In the genomic region with DNA sequence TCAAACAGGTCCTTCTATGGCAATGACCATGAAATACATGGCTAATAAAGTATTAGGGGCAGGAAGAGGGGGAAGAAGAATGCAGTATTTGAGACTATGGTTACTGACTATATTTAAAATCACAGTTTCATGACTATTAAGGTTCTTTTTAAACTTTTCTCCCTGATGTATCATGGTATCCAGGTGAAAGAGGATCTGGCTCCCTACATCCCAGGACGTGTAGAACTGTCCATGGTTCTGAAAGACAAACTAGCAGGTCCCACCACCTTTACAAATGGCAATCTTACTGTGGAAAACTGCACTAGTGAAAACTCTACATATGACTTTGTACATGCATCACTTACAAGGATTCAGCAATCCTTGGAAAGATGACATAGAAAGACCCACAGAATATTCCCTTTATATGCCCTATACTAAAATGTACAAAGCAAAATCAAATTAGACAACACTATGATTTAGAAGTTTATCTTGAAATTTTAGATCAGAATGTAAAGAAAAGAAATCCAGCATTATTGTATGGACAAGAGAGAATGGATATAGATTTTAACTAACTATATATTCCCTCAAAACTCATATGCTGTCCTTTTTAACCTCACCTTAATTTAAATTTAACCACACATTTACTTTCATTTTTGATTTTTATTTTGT, we compare ENCODE assay signal across 1 cellular context.
TF ChIP-seq lines count a peak whose summit lies in the region.

No MANE protein-coding gene starts in this region.

TF ChIP-seq in HepG2, 621 proteins besides CTCF, POLR2A, EP300 and RAD21 (continued from another document and continues in another):
- TF ChIP-seq, protein P1, sequence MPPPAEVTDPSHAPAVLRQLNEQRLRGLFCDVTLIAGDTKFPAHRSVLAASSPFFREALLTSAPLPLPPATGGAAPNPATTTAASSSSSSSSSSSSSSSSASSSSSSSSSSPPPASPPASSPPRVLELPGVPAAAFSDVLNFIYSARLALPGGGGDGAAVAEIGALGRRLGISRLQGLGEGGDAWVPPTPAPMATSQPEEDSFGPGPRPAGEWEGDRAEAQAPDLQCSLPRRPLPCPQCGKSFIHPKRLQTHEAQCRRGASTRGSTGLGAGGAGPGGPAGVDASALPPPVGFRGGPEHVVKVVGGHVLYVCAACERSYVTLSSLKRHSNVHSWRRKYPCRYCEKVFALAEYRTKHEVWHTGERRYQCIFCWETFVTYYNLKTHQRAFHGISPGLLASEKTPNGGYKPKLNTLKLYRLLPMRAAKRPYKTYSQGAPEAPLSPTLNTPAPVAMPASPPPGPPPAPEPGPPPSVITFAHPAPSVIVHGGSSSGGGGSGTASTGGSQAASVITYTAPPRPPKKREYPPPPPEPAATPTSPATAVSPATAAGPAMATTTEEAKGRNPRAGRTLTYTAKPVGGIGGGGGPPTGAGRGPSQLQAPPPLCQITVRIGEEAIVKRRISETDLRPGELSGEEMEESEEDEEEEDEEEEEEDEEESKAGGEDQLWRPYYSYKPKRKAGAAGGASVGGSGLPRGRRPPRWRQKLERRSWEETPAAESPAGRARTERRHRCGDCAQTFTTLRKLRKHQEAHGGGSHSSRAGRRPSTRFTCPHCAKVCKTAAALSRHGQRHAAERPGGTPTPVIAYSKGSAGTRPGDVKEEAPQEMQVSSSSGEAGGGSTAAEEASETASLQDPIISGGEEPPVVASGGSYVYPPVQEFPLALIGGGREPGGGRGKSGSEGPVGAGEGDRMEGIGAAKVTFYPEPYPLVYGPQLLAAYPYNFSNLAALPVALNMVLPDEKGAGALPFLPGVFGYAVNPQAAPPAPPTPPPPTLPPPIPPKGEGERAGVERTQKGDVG (CRISPR knock-in tag; IDR thresholded peaks at IDR 0.05; ENCODE audit: borderline replicate concordance): no peak
- no peak for TF ChIP-seq ZNF570 (CRISPR knock-in tag; IDR thresholded peaks at IDR 0.05; ENCODE audit: borderline replicate concordance)
- TF ChIP-seq, protein P2, sequence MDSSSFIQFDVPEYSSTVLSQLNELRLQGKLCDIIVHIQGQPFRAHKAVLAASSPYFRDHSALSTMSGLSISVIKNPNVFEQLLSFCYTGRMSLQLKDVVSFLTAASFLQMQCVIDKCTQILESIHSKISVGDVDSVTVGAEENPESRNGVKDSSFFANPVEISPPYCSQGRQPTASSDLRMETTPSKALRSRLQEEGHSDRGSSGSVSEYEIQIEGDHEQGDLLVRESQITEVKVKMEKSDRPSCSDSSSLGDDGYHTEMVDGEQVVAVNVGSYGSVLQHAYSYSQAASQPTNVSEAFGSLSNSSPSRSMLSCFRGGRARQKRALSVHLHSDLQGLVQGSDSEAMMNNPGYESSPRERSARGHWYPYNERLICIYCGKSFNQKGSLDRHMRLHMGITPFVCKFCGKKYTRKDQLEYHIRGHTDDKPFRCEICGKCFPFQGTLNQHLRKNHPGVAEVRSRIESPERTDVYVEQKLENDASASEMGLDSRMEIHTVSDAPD (CRISPR knock-in tag; IDR thresholded peaks at IDR 0.05): no peak
- no peak for TF ChIP-seq ZNF235 (CRISPR knock-in tag; IDR thresholded peaks at IDR 0.05; ENCODE audit: borderline replicate concordance)
- no peak for TF ChIP-seq IKZF4 (CRISPR knock-in tag; IDR thresholded peaks at IDR 0.05; ENCODE audit: borderline replicate concordance, low read depth, not compliant biosample characterization)
- TF ChIP-seq ATF1 (CRISPR knock-in tag; IDR thresholded peaks at IDR 0.05): no peak
- TF ChIP-seq, protein P3, sequence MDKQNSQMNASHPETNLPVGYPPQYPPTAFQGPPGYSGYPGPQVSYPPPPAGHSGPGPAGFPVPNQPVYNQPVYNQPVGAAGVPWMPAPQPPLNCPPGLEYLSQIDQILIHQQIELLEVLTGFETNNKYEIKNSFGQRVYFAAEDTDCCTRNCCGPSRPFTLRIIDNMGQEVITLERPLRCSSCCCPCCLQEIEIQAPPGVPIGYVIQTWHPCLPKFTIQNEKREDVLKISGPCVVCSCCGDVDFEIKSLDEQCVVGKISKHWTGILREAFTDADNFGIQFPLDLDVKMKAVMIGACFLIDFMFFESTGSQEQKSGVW (CRISPR knock-in tag; IDR thresholded peaks at IDR 0.05; ENCODE audit: borderline replicate concordance): no peak
- TF ChIP-seq, protein P4, sequence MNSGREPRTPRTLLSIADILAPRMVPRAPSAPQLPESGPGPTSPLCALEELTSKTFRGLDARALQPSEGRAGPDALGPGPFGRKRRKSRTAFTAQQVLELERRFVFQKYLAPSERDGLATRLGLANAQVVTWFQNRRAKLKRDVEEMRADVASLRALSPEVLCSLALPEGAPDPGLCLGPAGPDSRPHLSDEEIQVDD (CRISPR knock-in tag; IDR thresholded peaks at IDR 0.05; ENCODE audit: borderline replicate concordance): no peak
- TF ChIP-seq NFIC (IDR thresholded peaks at IDR 0.05; ENCODE audit: low read length): no peak
- TF ChIP-seq NFKBIZ (CRISPR knock-in tag; IDR thresholded peaks at IDR 0.05): peak; percentile 52; the same call in 1 of the 2 replicates
- TF ChIP-seq ZNF567 (CRISPR knock-in tag; IDR thresholded peaks at IDR 0.05; ENCODE audit: borderline replicate concordance): no peak
- no peak for TF ChIP-seq ZNF737 (CRISPR knock-in tag; IDR thresholded peaks at IDR 0.05; ENCODE audit: borderline replicate concordance)
- peak; percentile 68; the same call in 1 of the 2 replicates for TF ChIP-seq XBP1 (CRISPR knock-in tag; IDR thresholded peaks at IDR 0.05)
- TF ChIP-seq, protein P5, sequence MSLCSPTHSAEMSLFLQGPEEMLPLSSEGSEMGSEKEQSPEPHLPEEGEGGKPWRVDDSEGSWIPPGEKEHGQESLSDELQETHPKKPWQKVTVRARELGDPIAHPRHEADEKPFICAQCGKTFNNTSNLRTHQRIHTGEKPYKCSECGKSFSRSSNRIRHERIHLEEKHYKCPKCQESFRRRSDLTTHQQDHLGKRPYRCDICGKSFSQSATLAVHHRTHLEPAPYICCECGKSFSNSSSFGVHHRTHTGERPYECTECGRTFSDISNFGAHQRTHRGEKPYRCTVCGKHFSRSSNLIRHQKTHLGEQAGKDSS (CRISPR knock-in tag; IDR thresholded peaks at IDR 0.05; ENCODE audit: borderline replicate concordance, low read depth): no peak
- TF ChIP-seq, protein P6, sequence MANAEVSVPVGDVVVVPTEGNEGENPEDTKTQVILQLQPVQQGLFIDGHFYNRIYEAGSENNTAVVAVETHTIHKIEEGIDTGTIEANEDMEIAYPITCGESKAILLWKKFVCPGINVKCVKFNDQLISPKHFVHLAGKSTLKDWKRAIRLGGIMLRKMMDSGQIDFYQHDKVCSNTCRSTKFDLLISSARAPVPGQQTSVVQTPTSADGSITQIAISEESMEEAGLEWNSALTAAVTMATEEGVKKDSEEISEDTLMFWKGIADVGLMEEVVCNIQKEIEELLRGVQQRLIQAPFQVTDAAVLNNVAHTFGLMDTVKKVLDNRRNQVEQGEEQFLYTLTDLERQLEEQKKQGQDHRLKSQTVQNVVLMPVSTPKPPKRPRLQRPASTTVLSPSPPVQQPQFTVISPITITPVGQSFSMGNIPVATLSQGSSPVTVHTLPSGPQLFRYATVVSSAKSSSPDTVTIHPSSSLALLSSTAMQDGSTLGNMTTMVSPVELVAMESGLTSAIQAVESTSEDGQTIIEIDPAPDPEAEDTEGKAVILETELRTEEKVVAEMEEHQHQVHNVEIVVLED (CRISPR knock-in tag; IDR thresholded peaks at IDR 0.05; ENCODE audit: borderline replicate concordance): no peak
- TF ChIP-seq ZNF296 (CRISPR knock-in tag; conservative IDR thresholded peaks at IDR 0.05): no peak
- TF ChIP-seq ZNF260 (CRISPR knock-in tag; IDR thresholded peaks at IDR 0.05; ENCODE audit: borderline replicate concordance, low read depth): no peak
- TF ChIP-seq HHEX (CRISPR knock-in tag; IDR thresholded peaks at IDR 0.05): no peak
- no peak for TF ChIP-seq ATM (IDR thresholded peaks at IDR 0.05; ENCODE audit: borderline replicate concordance)
- TF ChIP-seq, protein P7, sequence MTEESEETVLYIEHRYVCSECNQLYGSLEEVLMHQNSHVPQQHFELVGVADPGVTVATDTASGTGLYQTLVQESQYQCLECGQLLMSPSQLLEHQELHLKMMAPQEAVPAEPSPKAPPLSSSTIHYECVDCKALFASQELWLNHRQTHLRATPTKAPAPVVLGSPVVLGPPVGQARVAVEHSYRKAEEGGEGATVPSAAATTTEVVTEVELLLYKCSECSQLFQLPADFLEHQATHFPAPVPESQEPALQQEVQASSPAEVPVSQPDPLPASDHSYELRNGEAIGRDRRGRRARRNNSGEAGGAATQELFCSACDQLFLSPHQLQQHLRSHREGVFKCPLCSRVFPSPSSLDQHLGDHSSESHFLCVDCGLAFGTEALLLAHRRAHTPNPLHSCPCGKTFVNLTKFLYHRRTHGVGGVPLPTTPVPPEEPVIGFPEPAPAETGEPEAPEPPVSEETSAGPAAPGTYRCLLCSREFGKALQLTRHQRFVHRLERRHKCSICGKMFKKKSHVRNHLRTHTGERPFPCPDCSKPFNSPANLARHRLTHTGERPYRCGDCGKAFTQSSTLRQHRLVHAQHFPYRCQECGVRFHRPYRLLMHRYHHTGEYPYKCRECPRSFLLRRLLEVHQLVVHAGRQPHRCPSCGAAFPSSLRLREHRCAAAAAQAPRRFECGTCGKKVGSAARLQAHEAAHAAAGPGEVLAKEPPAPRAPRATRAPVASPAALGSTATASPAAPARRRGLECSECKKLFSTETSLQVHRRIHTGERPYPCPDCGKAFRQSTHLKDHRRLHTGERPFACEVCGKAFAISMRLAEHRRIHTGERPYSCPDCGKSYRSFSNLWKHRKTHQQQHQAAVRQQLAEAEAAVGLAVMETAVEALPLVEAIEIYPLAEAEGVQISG (CRISPR knock-in tag; IDR thresholded peaks at IDR 0.05): no peak
- TF ChIP-seq HNRNPH1 (optimal IDR thresholded peaks at IDR 0.05; ENCODE audit: low read depth, low read length): no peak
- TF ChIP-seq PCBP1 (IDR thresholded peaks at IDR 0.05; ENCODE audit: borderline replicate concordance, low read depth, low read length): no peak
- no peak for TF ChIP-seq DNMT1 (CRISPR knock-in tag; IDR thresholded peaks at IDR 0.05)
- TF ChIP-seq ZNF660 (CRISPR knock-in tag; IDR thresholded peaks at IDR 0.05; ENCODE audit: borderline replicate concordance, low read depth): no peak
- TF ChIP-seq ZIK1 (CRISPR knock-in tag; IDR thresholded peaks at IDR 0.05; ENCODE audit: borderline replicate concordance, low read depth): no peak
- no peak for TF ChIP-seq NBN (conservative IDR thresholded peaks at IDR 0.05)
- TF ChIP-seq BHLHE40 (IDR thresholded peaks at IDR 0.05; ENCODE audit: low read length): no peak
- no peak for TF ChIP-seq POLR2AphosphoS5 (IDR thresholded peaks at IDR 0.05; ENCODE audit: low read depth, low read length)
- no peak for TF ChIP-seq ZSCAN12 (CRISPR knock-in tag; IDR thresholded peaks at IDR 0.05)
- TF ChIP-seq ZNF34 (CRISPR knock-in tag; IDR thresholded peaks at IDR 0.05; ENCODE audit: borderline replicate concordance): no peak
- TF ChIP-seq STAG1 (CRISPR knock-in tag; IDR thresholded peaks at IDR 0.05): no peak
- TF ChIP-seq WIZ (CRISPR knock-in tag; IDR thresholded peaks at IDR 0.05): peak; percentile 87; the same call in 1 of the 2 replicates
- TF ChIP-seq ZNF557 (CRISPR knock-in tag; IDR thresholded peaks at IDR 0.05): 0 out of 2 replicates have a peak, but pooled peaks have one; percentile 63
- TF ChIP-seq SUZ12 (IDR thresholded peaks at IDR 0.05; ENCODE audit: low read depth, low read length): no peak
- TF ChIP-seq, protein P8, sequence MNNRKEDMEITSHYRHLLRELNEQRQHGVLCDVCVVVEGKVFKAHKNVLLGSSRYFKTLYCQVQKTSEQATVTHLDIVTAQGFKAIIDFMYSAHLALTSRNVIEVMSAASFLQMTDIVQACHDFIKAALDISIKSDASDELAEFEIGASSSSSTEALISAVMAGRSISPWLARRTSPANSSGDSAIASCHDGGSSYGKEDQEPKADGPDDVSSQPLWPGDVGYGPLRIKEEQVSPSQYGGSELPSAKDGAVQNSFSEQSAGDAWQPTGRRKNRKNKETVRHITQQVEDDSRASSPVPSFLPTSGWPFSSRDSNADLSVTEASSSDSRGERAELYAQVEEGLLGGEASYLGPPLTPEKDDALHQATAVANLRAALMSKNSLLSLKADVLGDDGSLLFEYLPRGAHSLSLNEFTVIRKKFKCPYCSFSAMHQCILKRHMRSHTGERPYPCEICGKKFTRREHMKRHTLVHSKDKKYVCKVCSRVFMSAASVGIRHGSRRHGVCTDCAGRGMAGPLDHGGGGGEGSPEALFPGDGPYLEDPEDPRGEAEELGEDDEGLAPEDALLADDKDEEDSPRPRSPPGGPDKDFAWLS (CRISPR knock-in tag; IDR thresholded peaks at IDR 0.05; ENCODE audit: borderline replicate concordance): no peak
- no peak for TF ChIP-seq ZNF780A (CRISPR knock-in tag; IDR thresholded peaks at IDR 0.05)
- no peak for TF ChIP-seq IKZF1 (IDR thresholded peaks at IDR 0.05)
- 0 out of 2 replicates have a peak, but pooled peaks have one; percentile 60 for TF ChIP-seq KLF9 (CRISPR knock-in tag; IDR thresholded peaks at IDR 0.05; ENCODE audit: low read depth)
- peak; percentile 68; the same call in 1 of the 2 replicates for TF ChIP-seq SATB2 (CRISPR knock-in tag; IDR thresholded peaks at IDR 0.05)
- no peak for TF ChIP-seq PHF21A (CRISPR knock-in tag; IDR thresholded peaks at IDR 0.05)
- TF ChIP-seq KDM5B (CRISPR knock-in tag; IDR thresholded peaks at IDR 0.05; ENCODE audit: borderline replicate concordance): no peak
- peak; percentile 80; the same call in 1 of the 2 replicates for TF ChIP-seq ZNF331 (CRISPR knock-in tag; IDR thresholded peaks at IDR 0.05)
- no peak for TF ChIP-seq ZSCAN30 (CRISPR knock-in tag; IDR thresholded peaks at IDR 0.05)
- TF ChIP-seq, protein P9, sequence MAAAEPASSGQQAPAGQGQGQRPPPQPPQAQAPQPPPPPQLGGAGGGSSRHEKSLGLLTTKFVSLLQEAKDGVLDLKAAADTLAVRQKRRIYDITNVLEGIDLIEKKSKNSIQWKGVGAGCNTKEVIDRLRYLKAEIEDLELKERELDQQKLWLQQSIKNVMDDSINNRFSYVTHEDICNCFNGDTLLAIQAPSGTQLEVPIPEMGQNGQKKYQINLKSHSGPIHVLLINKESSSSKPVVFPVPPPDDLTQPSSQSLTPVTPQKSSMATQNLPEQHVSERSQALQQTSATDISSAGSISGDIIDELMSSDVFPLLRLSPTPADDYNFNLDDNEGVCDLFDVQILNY (CRISPR knock-in tag; conservative IDR thresholded peaks at IDR 0.05): no peak
- TF ChIP-seq EED (CRISPR knock-in tag; IDR thresholded peaks at IDR 0.05): no peak
- TF ChIP-seq KLF12 (CRISPR knock-in tag; IDR thresholded peaks at IDR 0.05; ENCODE audit: borderline replicate concordance): no peak
- 0 out of 2 replicates have a peak, but pooled peaks have one; percentile 36 for TF ChIP-seq ZNF614 (CRISPR knock-in tag; IDR thresholded peaks at IDR 0.05; ENCODE audit: borderline replicate concordance)
- TF ChIP-seq RARG (CRISPR knock-in tag; IDR thresholded peaks at IDR 0.05; ENCODE audit: low read depth): no peak
- TF ChIP-seq, protein P10, sequence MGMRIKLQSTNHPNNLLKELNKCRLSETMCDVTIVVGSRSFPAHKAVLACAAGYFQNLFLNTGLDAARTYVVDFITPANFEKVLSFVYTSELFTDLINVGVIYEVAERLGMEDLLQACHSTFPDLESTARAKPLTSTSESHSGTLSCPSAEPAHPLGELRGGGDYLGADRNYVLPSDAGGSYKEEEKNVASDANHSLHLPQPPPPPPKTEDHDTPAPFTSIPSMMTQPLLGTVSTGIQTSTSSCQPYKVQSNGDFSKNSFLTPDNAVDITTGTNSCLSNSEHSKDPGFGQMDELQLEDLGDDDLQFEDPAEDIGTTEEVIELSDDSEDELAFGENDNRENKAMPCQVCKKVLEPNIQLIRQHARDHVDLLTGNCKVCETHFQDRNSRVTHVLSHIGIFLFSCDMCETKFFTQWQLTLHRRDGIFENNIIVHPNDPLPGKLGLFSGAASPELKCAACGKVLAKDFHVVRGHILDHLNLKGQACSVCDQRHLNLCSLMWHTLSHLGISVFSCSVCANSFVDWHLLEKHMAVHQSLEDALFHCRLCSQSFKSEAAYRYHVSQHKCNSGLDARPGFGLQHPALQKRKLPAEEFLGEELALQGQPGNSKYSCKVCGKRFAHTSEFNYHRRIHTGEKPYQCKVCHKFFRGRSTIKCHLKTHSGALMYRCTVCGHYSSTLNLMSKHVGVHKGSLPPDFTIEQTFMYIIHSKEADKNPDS (CRISPR knock-in tag; IDR thresholded peaks at IDR 0.05): no peak
